In genomic region chr11:40597546-40598113, GRCh38 we compare ENCODE assay signal across 19 cellular contexts.
"Had no signal": no experiment of that assay in that cellular context is flagged by ENCODE, and none has a peak within 500 bp of the region (broad histone marks: within the 10 kb centered on the region; RNA-seq: fewer than 3 reads in every experiment).

No MANE protein-coding gene starts in this region.

- DNase-seq: activated CD4-positive, alpha-beta memory T cell treated with anti-CD3 and anti-CD28 coated beads for 36 hours; activated CD4-positive, alpha-beta T cell treated with anti-CD3 and anti-CD28 coated beads for 36 hours; activated effector memory CD4-positive, alpha-beta T cell treated with anti-CD3 and anti-CD28 coated beads, Interleukin-2, amount 50 U/mL, for 16 hours; activated T-cell treated with anti-CD3 and anti-CD28 coated beads, Interleukin-2, amount 50 U/mL, for 48 hours; adrenal gland; central memory CD4-positive, alpha-beta T cell; colonic mucosa; foreskin keratinocyte; kidney glomerular epithelial cell; nucleus accumbens; posterior cingulate gyrus; retina; stimulated activated CD4-positive, alpha-beta T cell treated with anti-CD3 and anti-CD28 coated beads, Interleukin-4, amount 100 ng/mL, for 1 hour; stimulated activated naive B cell treated with anti-CD40 and anti-IgM and Interleukin-4, amounts not matched to agents 10 μg/mL and 1 μg/mL and 100 μg/mL, for 72 hours; T-helper 2 cell; tibial artery had no signal

- H3K27me3 Mint-ChIP-seq: activated CD4-positive, alpha-beta memory T cell treated with anti-CD3 and anti-CD28 coated beads for 36 hours; activated CD4-positive, alpha-beta T cell treated with anti-CD3 and anti-CD28 coated beads for 36 hours; activated naive CD4-positive, alpha-beta T cell treated with anti-CD3 and anti-CD28 coated beads, Interleukin-2, amount 50 U/mL, for 24 hours; stimulated activated naive B cell treated with anti-CD40 and anti-IgM and Interleukin-4, amounts not matched to agents 10 μg/mL and 1 μg/mL and 100 μg/mL, for 72 hours had no signal

- H3K4me3 Mint-ChIP-seq: activated CD4-positive, alpha-beta memory T cell treated with anti-CD3 and anti-CD28 coated beads for 36 hours; activated CD4-positive, alpha-beta T cell treated with anti-CD3 and anti-CD28 coated beads for 36 hours; activated naive CD4-positive, alpha-beta T cell treated with anti-CD3 and anti-CD28 coated beads, Interleukin-2, amount 50 U/mL, for 24 hours; nephron; stimulated activated naive B cell treated with anti-CD40 and anti-IgM and Interleukin-4, amounts not matched to agents 10 μg/mL and 1 μg/mL and 100 μg/mL, for 72 hours had no signal

- H3K27ac ChIP-seq: adrenal gland, colonic mucosa, esophagus muscularis mucosa, foreskin keratinocyte, tibial artery had no signal

- H3K36me3 Mint-ChIP-seq: activated CD4-positive, alpha-beta memory T cell treated with anti-CD3 and anti-CD28 coated beads for 36 hours; activated naive CD4-positive, alpha-beta T cell treated with anti-CD3 and anti-CD28 coated beads, Interleukin-2, amount 50 U/mL, for 24 hours; stimulated activated naive B cell treated with anti-CD40 and anti-IgM and Interleukin-4, amounts not matched to agents 10 μg/mL and 1 μg/mL and 100 μg/mL, for 72 hours had no signal

- H3K4me1 Mint-ChIP-seq: activated CD4-positive, alpha-beta T cell treated with anti-CD3 and anti-CD28 coated beads for 36 hours; activated naive CD4-positive, alpha-beta T cell treated with anti-CD3 and anti-CD28 coated beads, Interleukin-2, amount 50 U/mL, for 24 hours; nephron; stimulated activated naive B cell treated with anti-CD40 and anti-IgM and Interleukin-4, amounts not matched to agents 10 μg/mL and 1 μg/mL and 100 μg/mL, for 72 hours had no signal

- H3K4me3 ChIP-seq: adrenal gland, colonic mucosa, esophagus muscularis mucosa, tibial artery had no signal

- H3K9me3 Mint-ChIP-seq: nephron had no signal

- ATAC-seq: activated CD4-positive, alpha-beta T cell treated with anti-CD3 and anti-CD28 coated beads for 36 hours; foreskin keratinocyte; stimulated activated naive B cell treated with anti-CD40 and anti-IgM and Interleukin-4, amounts not matched to agents 10 μg/mL and 1 μg/mL and 100 μg/mL, for 72 hours had no signal

- H3K4me1 ChIP-seq: adrenal gland, colonic mucosa, esophagus muscularis mucosa, tibial artery had no signal

- H3K9me3 ChIP-seq: adrenal gland, colonic mucosa, tibial artery had no signal

- H3K27me3 ChIP-seq: adrenal gland, colonic mucosa, esophagus muscularis mucosa, foreskin keratinocyte, tibial artery had no signal

- H3K36me3 ChIP-seq: adrenal gland, colonic mucosa, esophagus muscularis mucosa, tibial artery had no signal

- H3K27ac Mint-ChIP-seq: activated CD4-positive, alpha-beta memory T cell treated with anti-CD3 and anti-CD28 coated beads for 36 hours; activated CD4-positive, alpha-beta T cell treated with anti-CD3 and anti-CD28 coated beads for 36 hours; activated naive CD4-positive, alpha-beta T cell treated with anti-CD3 and anti-CD28 coated beads, Interleukin-2, amount 50 U/mL, for 24 hours; nephron; stimulated activated naive B cell treated with anti-CD40 and anti-IgM and Interleukin-4, amounts not matched to agents 10 μg/mL and 1 μg/mL and 100 μg/mL, for 72 hours had no signal
